Comparison of ENCODE assay signal across 9 cellular contexts in genomic region chr1:164440222-164440621, GRCh38.
DNase-seq lines count a peak whose midpoint lies in the region; ATAC-seq lines count a peak whose summit lies in the region.
"Had no signal": no experiment of that assay in that cellular context is flagged by ENCODE, and none has a peak within 500 bp of the region (broad histone marks: within the 10 kb centered on the region; RNA-seq: fewer than 3 reads in every experiment).

No MANE protein-coding gene starts in this region.

- DNase-seq in EH (ENCODE audit: low read depth) (peak; percentile 50), RKO (ENCODE audit: low spot score) (peak; percentile 4), globus pallidus (ENCODE audit: low spot score) (peak; percentile 51), renal cortical epithelial cell (ENCODE audit: low read depth) (peak; percentile 1), ecto neural progenitor cell (ENCODE audit: low spot score) (no peak)
- no peak for DNase-seq in activated CD4-positive, alpha-beta T cell treated with anti-CD3 and anti-CD28 coated beads, Interleukin-2, amount 50 U/mL, for 1 hour
- DNase-seq: MV-4-11 had no signal

- ATAC-seq in HG02981 (IDR thresholded peaks at IDR 0.05; ENCODE audit: unreplicated experiment) (no peak), HG03108 (IDR thresholded peaks at IDR 0.05; ENCODE audit: unreplicated experiment) (no peak)

Comparison
In these comparisons a context has a peak if more than half of its experiments do, and no peak if none do; other contexts are left out.
1. DNase-seq: peak in EH (single experiment), RKO (single experiment), globus pallidus (single experiment) and renal cortical epithelial cell (single experiment); none in activated CD4-positive, alpha-beta T cell treated with anti-CD3 and anti-CD28 coated beads, Interleukin-2, amount 50 U/mL, for 1 hour (single experiment) and ecto neural progenitor cell (single experiment).